In genomic region chr3:81769271-81769670, GRCh38 we compare ENCODE assay signal across 20 cellular contexts. TPM values are rescaled to one million over a fixed set of nuclear protein-coding genes. Genes with fewer than 3 reads are reported as not detected.
A peak's percentile ranks its signal among the peaks of the same experiment; 100 is the strongest.
DNase-seq lines count a peak whose midpoint lies in the region; ATAC-seq and TF ChIP-seq lines count a peak whose summit lies in the region.
"Had no signal": no experiment of that assay in that cellular context is flagged by ENCODE, and none has a peak within 500 bp of the region (broad histone marks: within the 10 kb centered on the region; RNA-seq: fewer than 3 reads in every experiment).

No MANE protein-coding gene starts in this region.

- in situ Hi-C loops in IMR-90 (cut with MboI; ENCODE audit: low sequenced_read_pairs), result no loop called here
- in situ Hi-C loops in astrocyte of the spinal cord (cut with HindIII; ENCODE audit: low sequenced_read_pairs), result no loop called here

- H3K27ac Mint-ChIP-seq in T-helper 17 cell, result no peak overlapping the region
- H3K27ac Mint-ChIP-seq: CD8-positive, alpha-beta memory T cell; H9 had no signal

- ATAC-seq in IMR-90 (ENCODE audit: low read depth) (peak; percentile 95), T-helper 17 cell (no peak)

- H3K79me2 ChIP-seq in smooth muscle cell (ENCODE audit: low read depth), result no peaks in the 10 kb centered on the region

- TF ChIP-seq POLR2A in IMR-90 (IDR thresholded peaks at IDR 0.05; ENCODE audit: low read depth, low read length), result no peak

- H3K79me1 ChIP-seq in IMR-90 (ENCODE audit: low read depth in 1 of 2, low read length in 2 of 2), result no peaks in the 10 kb centered on the region

- H2BK15ac ChIP-seq in IMR-90 (ENCODE audit: low read depth, low read length), result no peak overlapping the region

- H3K27ac ChIP-seq in IMR-90 (ENCODE audit: insufficient read depth, low read length) (peak overlapping the region; percentile 8; the same call in 1 of the 2 replicates), smooth muscle cell (ENCODE audit: low read depth) (no peak overlapping the region)
- H3K27ac ChIP-seq: HL-60, PC-9, RWPE1 had no signal

- H3K36me3 ChIP-seq in IMR-90 (ENCODE audit: control insufficient read depth, insufficient read depth, low read length) (no peaks in the 10 kb centered on the region), smooth muscle cell (ENCODE audit: low read depth) (no peaks in the 10 kb centered on the region)

- no peak for TF ChIP-seq RAD21 in IMR-90 (IDR thresholded peaks at IDR 0.05; ENCODE audit: low read length)

- dilution Hi-C loops in IMR-90 (cut with HindIII; ENCODE audit: low sequenced_read_pairs, unreplicated experiment), result no loop called here

- TF ChIP-seq CTCF in IMR-90 (conservative IDR thresholded peaks at IDR 0.05; ENCODE audit: low read depth, low read length), result no peak
- no peak for TF ChIP-seq CTCF in astrocyte of the spinal cord (IDR thresholded peaks at IDR 0.05; ENCODE audit: low read depth, low read length)
- TF ChIP-seq CTCF in smooth muscle cell (IDR thresholded peaks at IDR 0.05; ENCODE audit: borderline replicate concordance, insufficient read depth, poor library complexity, severe bottlenecking), result no peak

- DNase-seq in IMR-90, result peak; percentile 43
- peak; percentile 33 for DNase-seq in astrocyte of the spinal cord (ENCODE audit: low read depth, low spot score)
- peak; percentile 11 for DNase-seq in kidney glomerular epithelial cell (lab: John Stamatoyannopoulos, UW)
- no peak for DNase-seq in smooth muscle cell (lab: John Stamatoyannopoulos, UW; ENCODE audit: unreplicated experiment)
- no peak for DNase-seq in OCI-M2 (lab: John Stamatoyannopoulos, UW; ENCODE audit: unreplicated experiment)
- no peak for DNase-seq in H4 (ENCODE audit: low spot score)
- DNase-seq in T-helper 17 cell, result no peak
- DNase-seq: ACHN; C1 segment of cervical spinal cord; CD8-positive, alpha-beta memory T cell; H9; NCI-H1048; NCI-H1436; NCI-H1930; NCI-H345; NCI-H524 treated with DMSO at 0.1 percent for 48 hours; PC-9; SIG-M5 had no signal

- H3K4me3 ChIP-seq in IMR-90 (ENCODE audit: insufficient read depth, low read depth, low read length), result no peak overlapping the region
- no peak overlapping the region for H3K4me3 ChIP-seq in astrocyte of the spinal cord (ENCODE audit: low read depth, low read length)
- no peak overlapping the region for H3K4me3 ChIP-seq in smooth muscle cell
- H3K4me3 ChIP-seq: PC-9 had no signal

- no peak overlapping the region for H4K91ac ChIP-seq in IMR-90 (ENCODE audit: insufficient read depth, low read depth, low read length)

- no peak overlapping the region; the same call in 1 of the 2 replicates for H4K5ac ChIP-seq in IMR-90 (ENCODE audit: low read depth, low read length)

- H3K4me1 ChIP-seq in IMR-90 (ENCODE audit: control insufficient read depth, insufficient read depth, low read length) (no peaks in the 10 kb centered on the region), smooth muscle cell (ENCODE audit: low read depth) (no peaks in the 10 kb centered on the region)

- H2AFZ ChIP-seq in IMR-90 (replicated peaks; ENCODE audit: low read length, poor library complexity), result no peak overlapping the region
- peak overlapping the region; percentile 39 for H2AFZ ChIP-seq in smooth muscle cell (ENCODE audit: low read depth)
- H2AFZ ChIP-seq: PC-9 had no signal

- peaks cover 32% of the 10 kb centered on the region for H3K27me3 Mint-ChIP-seq in T-helper 17 cell

- no peak overlapping the region for H3K14ac ChIP-seq in IMR-90 (replicated peaks; ENCODE audit: low read depth, low read length)

- H3K4me3 Mint-ChIP-seq in T-helper 17 cell, result no peak overlapping the region
- H3K4me3 Mint-ChIP-seq: CD8-positive, alpha-beta memory T cell; H9 had no signal

- H3K56ac ChIP-seq in IMR-90 (ENCODE audit: extremely low read depth, insufficient read depth, low read length), result no peak overlapping the region

- H3K36me3 Mint-ChIP-seq in T-helper 17 cell (ENCODE audit: low read depth), result no peaks in the 10 kb centered on the region
- H3K36me3 Mint-ChIP-seq: CD8-positive, alpha-beta memory T cell had no signal

- 0 out of 2 replicates have a peak overlapping the region, but pooled peaks have one; percentile 3 for H2BK20ac ChIP-seq in IMR-90 (ENCODE audit: low read depth, low read length)

- H4K8ac ChIP-seq in IMR-90 (ENCODE audit: low read depth in 2 of 2, low read length in 2 of 2), result no peak overlapping the region

- no peaks in the 10 kb centered on the region for H4K20me1 ChIP-seq in IMR-90 (ENCODE audit: insufficient read depth, low read length)
- H4K20me1 ChIP-seq in smooth muscle cell (ENCODE audit: low read depth), result no peaks in the 10 kb centered on the region

- H3K23ac ChIP-seq in IMR-90 (ENCODE audit: low read depth, low read length), result no peak overlapping the region

- POLR2A ChIA-PET in IMR-90 (lab: Charles Lee; ENCODE audit: unreplicated experiment), result no interaction called here

- intact Hi-C loops in IMR-90 (cut with micrococcal nuclease), result no loop called here

- H2AK5ac ChIP-seq in IMR-90 (ENCODE audit: low read depth, low read length), result no peak overlapping the region

- no peak overlapping the region for H3K4ac ChIP-seq in IMR-90 (ENCODE audit: low read depth, low read length)

- no peak overlapping the region for H3K18ac ChIP-seq in IMR-90 (ENCODE audit: low read depth, low read length)

- H2BK5ac ChIP-seq in IMR-90 (ENCODE audit: low read depth, low read length, poor library complexity, severe bottlenecking), result peak overlapping the region; percentile 72

- no peak overlapping the region for H3K9ac ChIP-seq in IMR-90 (ENCODE audit: low read depth, low read length)
- no peak overlapping the region for H3K9ac ChIP-seq in smooth muscle cell (ENCODE audit: low read depth)

- no peaks in the 10 kb centered on the region for H3K9me1 ChIP-seq in IMR-90 (ENCODE audit: insufficient read depth, low read length)

- no peaks in the 10 kb centered on the region for H3K4me1 Mint-ChIP-seq in T-helper 17 cell
- H3K4me1 Mint-ChIP-seq: CD8-positive, alpha-beta memory T cell had no signal

- no peak overlapping the region for H2BK120ac ChIP-seq in IMR-90 (ENCODE audit: low read depth, low read length)

- peak overlapping the region; percentile 41; the same call in 1 of the 2 replicates for H3K4me2 ChIP-seq in IMR-90 (ENCODE audit: low read depth, low read length)
- H3K4me2 ChIP-seq in smooth muscle cell, result no peak overlapping the region
- H3K4me2 ChIP-seq: PC-9 had no signal

- CTCF ChIA-PET in IMR-90 (lab: Yijun Ruan, JAX), result no interaction called here

- no TSS peak for BruUV-seq in IMR-90 (replicated peaks; lab: Mats Ljungman, UMichigan)

- H3K9me3 ChIP-seq in IMR-90 (ENCODE audit: control insufficient read depth, insufficient read depth, low read length) (no peaks in the 10 kb centered on the region), smooth muscle cell (replicated peaks; ENCODE audit: low read depth) (no peaks in the 10 kb centered on the region), T-helper 17 cell (ENCODE audit: control insufficient read depth, low read length, poor library complexity, severe bottlenecking) (no peaks in the 10 kb centered on the region)

- H3K27me3 ChIP-seq in IMR-90 (ENCODE audit: control insufficient read depth, insufficient read depth, low read length) (no peaks in the 10 kb centered on the region), smooth muscle cell (ENCODE audit: low read depth) (no peaks in the 10 kb centered on the region)

- no CpG with 5 or more reads among the region's 1 CpG for WGBS in IMR-90 (ENCODE audit: extremely low coverage in 2 of 2, insufficient read length in 1 of 2), 2 experiments
- 56% methylated on average over 1 of the region's 1 CpG for WGBS in smooth muscle cell (ENCODE audit: low lambda C conversion rate)

- H2AK9ac ChIP-seq in IMR-90 (replicated peaks; ENCODE audit: low read depth, low read length, poor library complexity), result no peak overlapping the region

- H3F3A ChIP-seq in smooth muscle cell (ENCODE audit: low read depth), result no peaks in the 10 kb centered on the region

TF ChIP-seq in IMR-90, 13 proteins besides CTCF, POLR2A, EP300 and RAD21:
- no peak for TF ChIP-seq MAZ (IDR thresholded peaks at IDR 0.05; ENCODE audit: borderline replicate concordance, low read depth, low read length)
- no peak for TF ChIP-seq RFX5 (IDR thresholded peaks at IDR 0.05; ENCODE audit: low read depth, low read length)
- no peak for TF ChIP-seq BHLHE40 (IDR thresholded peaks at IDR 0.05; ENCODE audit: low read depth, low read length)
- no peak for TF ChIP-seq NFE2L2 (IDR thresholded peaks at IDR 0.05; ENCODE audit: low read depth, low read length)
- TF ChIP-seq CEBPB (IDR thresholded peaks at IDR 0.05; ENCODE audit: low read depth, low read length), result no peak
- no peak for TF ChIP-seq MAFK (IDR thresholded peaks at IDR 0.05; ENCODE audit: low read depth, low read length)
- no peak for TF ChIP-seq CHD1 (IDR thresholded peaks at IDR 0.05; ENCODE audit: low read depth, low read length)
- no peak for TF ChIP-seq SMC3 (IDR thresholded peaks at IDR 0.05; ENCODE audit: low read depth, low read length)

RNA-seq across cellular contexts. Expression of gene GBE1, which starts 7.8 kb away (rescaled TPM):
- total RNA-seq in IMR-90 (2012; rRNA removed) (90.3 and 122 TPM in 2 replicates), smooth muscle cell (50.8 and 52.4 TPM in 2 replicates), T-helper 17 cell (1 to 10 TPM; 8.0 to 8.6 TPM)
- polyA plus RNA-seq in IMR-90 (2012; rRNA removed) (26.5 and 36.7 TPM in 2 replicates), smooth muscle cell (23.4 and 36.2 TPM in 2 replicates)
- 5.6 and 6.6 TPM in 2 replicates for polyA plus RNA-seq in IMR-90 (2012; cell fraction: cytosol; rRNA removed)
- polyA plus RNA-seq in IMR-90 (2012; cell fraction: nucleus; rRNA removed; ENCODE audit: low replicate concordance), result 2.0 and 25.1 TPM in 2 replicates
- 64.9 and 66.4 TPM in 2 replicates for total RNA-seq in H4 (2014; rRNA removed; shearing (Covaris generic))

Comparison
In these comparisons a context has a peak if more than half of its experiments do, and no peak if none do; other contexts are left out.
1. DNase-seq: peak in IMR-90 (single experiment), astrocyte of the spinal cord (single experiment) and kidney glomerular epithelial cell (single experiment); none in smooth muscle cell (single experiment), OCI-M2 (single experiment), H4 (single experiment) and T-helper 17 cell (0 of 3).